In the genomic region with DNA sequence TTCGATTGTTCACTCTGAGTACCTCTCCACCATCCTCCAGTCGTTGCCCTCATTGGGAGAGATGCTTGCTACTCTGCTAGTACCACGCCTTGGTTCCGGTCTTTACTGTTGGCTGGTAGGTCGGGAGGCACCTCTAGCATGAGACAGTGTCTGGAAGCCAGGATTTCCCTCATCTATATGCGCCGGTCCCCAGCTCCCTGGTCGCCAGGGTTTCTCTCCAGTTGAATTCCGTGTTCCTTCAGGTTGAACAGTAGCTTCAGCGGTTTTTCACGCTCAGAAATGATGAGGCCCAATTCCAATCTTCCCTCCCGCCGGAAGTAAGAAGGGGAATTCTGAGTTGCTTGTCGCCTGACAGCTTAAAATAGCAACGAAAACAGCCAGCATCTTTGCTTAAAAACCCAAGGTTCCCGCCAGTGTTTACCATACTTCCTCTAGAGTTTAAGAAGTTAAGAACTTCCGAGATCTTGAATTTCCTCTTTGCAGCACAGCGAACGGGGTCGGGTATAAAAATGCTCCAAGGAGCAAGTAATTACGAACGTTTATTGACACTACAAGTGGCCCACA, we compare ENCODE assay signal across 8 cellular contexts. TPM values are rescaled to one million over a fixed set of nuclear protein-coding genes. Genes with fewer than 3 reads are reported as not detected.
A peak's percentile ranks its signal among the peaks of the same experiment; 100 is the strongest.
DNase-seq lines count a peak whose midpoint lies in the region; ATAC-seq and TF ChIP-seq lines count a peak whose summit lies in the region.

No MANE protein-coding gene starts in this region.

- peaks cover 0 to 1% of the 10 kb centered on the region in 2 donors for H3K4me1 ChIP-seq in lung (ENCODE audit: control insufficient read depth in 2 of 2, insufficient read depth in 2 of 2, low read length in 2 of 2)
- H3K4me1 ChIP-seq in thymus (ENCODE audit: control insufficient read depth, insufficient read depth, low read length), result peaks cover 3% of the 10 kb centered on the region

- no peak for TF ChIP-seq CTCF in lung (IDR thresholded peaks at IDR 0.05; ENCODE audit: control extremely low read depth, extremely low read depth)

- DNase-seq in OCI-M1 (lab: John Stamatoyannopoulos, UW) (peak; percentile 35), lung (ENCODE audit: low spot score) (peak; percentile 32), HK-2 (ENCODE audit: unreplicated experiment) (no peak)
- peak; percentile 55 for DNase-seq in activated naive CD8-positive, alpha-beta T cell treated with anti-CD3 and anti-CD28 coated beads, Interleukin-2, amount 50 U/mL, for 24 hours

- H3K9me3 ChIP-seq in lung (ENCODE audit: control insufficient read depth in 2 of 2, insufficient read depth in 1 of 2, low read length in 1 of 2) (peaks cover 0 to 1% of the 10 kb centered on the region in 2 donors), thymus (ENCODE audit: control insufficient read depth) (no peaks in the 10 kb centered on the region)

- H3K9me3 Mint-ChIP-seq in activated naive CD8-positive, alpha-beta T cell treated with anti-CD3 and anti-CD28 coated beads, Interleukin-2, amount 50 U/mL, for 24 hours, result no peaks in the 10 kb centered on the region

- ATAC-seq in GM18508 (IDR thresholded peaks at IDR 0.05; ENCODE audit: insufficient read depth, unreplicated experiment), result peak; percentile 15
- peak; percentile 26 for ATAC-seq in HG02759 (IDR thresholded peaks at IDR 0.05; ENCODE audit: unreplicated experiment)
- ATAC-seq in activated naive CD8-positive, alpha-beta T cell treated with anti-CD3 and anti-CD28 coated beads, Interleukin-2, amount 50 U/mL, for 24 hours, result peak; percentile 37
- no peak for ATAC-seq in lung (ENCODE audit: insufficient read depth, low FRiP score)
- no peak for ATAC-seq in SK-N-SH treated with all-trans-retinoic acid at 6 μM for 48 hours

- H3K27ac ChIP-seq in lung (ENCODE audit: low read depth in 1 of 2, low read length in 1 of 2) (peak overlapping the region in 1 of 2 donors; percentile 73), thymus (ENCODE audit: low read depth) (peak overlapping the region; percentile 85)

- H3K36me3 Mint-ChIP-seq in activated naive CD8-positive, alpha-beta T cell treated with anti-CD3 and anti-CD28 coated beads, Interleukin-2, amount 50 U/mL, for 24 hours (ENCODE audit: low read depth), result peaks cover 15% of the 10 kb centered on the region

- H3K4me3 ChIP-seq in lung (peak overlapping the region; percentile 35), thymus (ENCODE audit: low read length) (peak overlapping the region; percentile 84)

- WGBS in lung, 2 donors, result 3 to 4% methylated on average over 22 of the region's 22 CpGs
- WGBS in thymus, result 2% methylated on average over 22 of the region's 22 CpGs

- H3K36me3 ChIP-seq in lung (ENCODE audit: control insufficient read depth in 2 of 2, insufficient read depth in 2 of 2, low read length in 2 of 2), result no peaks in the 10 kb centered on the region
- no peaks in the 10 kb centered on the region for H3K36me3 ChIP-seq in thymus (ENCODE audit: control insufficient read depth, insufficient read depth)

- peak overlapping the region; percentile 99 for H3K4me3 Mint-ChIP-seq in activated naive CD8-positive, alpha-beta T cell treated with anti-CD3 and anti-CD28 coated beads, Interleukin-2, amount 50 U/mL, for 24 hours

- peak overlapping the region; percentile 100 for H3K27ac Mint-ChIP-seq in activated naive CD8-positive, alpha-beta T cell treated with anti-CD3 and anti-CD28 coated beads, Interleukin-2, amount 50 U/mL, for 24 hours

- H3K27me3 Mint-ChIP-seq in activated naive CD8-positive, alpha-beta T cell treated with anti-CD3 and anti-CD28 coated beads, Interleukin-2, amount 50 U/mL, for 24 hours, result no peaks in the 10 kb centered on the region

- H3K27me3 ChIP-seq in lung (ENCODE audit: control insufficient read depth, insufficient read depth) (no peaks in the 10 kb centered on the region), thymus (ENCODE audit: control insufficient read depth, insufficient read depth) (no peaks in the 10 kb centered on the region)

- peaks cover 30% of the 10 kb centered on the region for H3K4me1 Mint-ChIP-seq in activated naive CD8-positive, alpha-beta T cell treated with anti-CD3 and anti-CD28 coated beads, Interleukin-2, amount 50 U/mL, for 24 hours

TF ChIP-seq in SK-N-SH treated with all-trans-retinoic acid at 6 μM for 48 hours, 23 proteins besides CTCF, POLR2A, EP300 and RAD21:
- TF ChIP-seq, protein P1, sequence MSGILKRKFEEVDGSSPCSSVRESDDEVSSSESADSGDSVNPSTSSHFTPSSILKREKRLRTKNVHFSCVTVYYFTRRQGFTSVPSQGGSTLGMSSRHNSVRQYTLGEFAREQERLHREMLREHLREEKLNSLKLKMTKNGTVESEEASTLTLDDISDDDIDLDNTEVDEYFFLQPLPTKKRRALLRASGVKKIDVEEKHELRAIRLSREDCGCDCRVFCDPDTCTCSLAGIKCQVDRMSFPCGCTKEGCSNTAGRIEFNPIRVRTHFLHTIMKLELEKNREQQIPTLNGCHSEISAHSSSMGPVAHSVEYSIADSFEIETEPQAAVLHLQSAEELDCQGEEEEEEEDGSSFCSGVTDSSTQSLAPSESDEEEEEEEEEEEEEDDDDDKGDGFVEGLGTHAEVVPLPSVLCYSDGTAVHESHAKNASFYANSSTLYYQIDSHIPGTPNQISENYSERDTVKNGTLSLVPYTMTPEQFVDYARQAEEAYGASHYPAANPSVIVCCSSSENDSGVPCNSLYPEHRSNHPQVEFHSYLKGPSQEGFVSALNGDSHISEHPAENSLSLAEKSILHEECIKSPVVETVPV (CRISPR knock-in tag; IDR thresholded peaks at IDR 0.05), result no peak
- TF ChIP-seq RARB (CRISPR knock-in tag; IDR thresholded peaks at IDR 0.05) (no peak), PPARA (CRISPR knock-in tag; IDR thresholded peaks at IDR 0.05; ENCODE audit: borderline replicate concordance) (no peak), TCF4 (CRISPR knock-in tag; IDR thresholded peaks at IDR 0.05; ENCODE audit: borderline replicate concordance) (no peak), ZC3H10 (CRISPR knock-in tag; IDR thresholded peaks at IDR 0.05) (no peak), ARNTL (CRISPR knock-in tag; IDR thresholded peaks at IDR 0.05; ENCODE audit: borderline replicate concordance, low read depth) (no peak), ZFP3 (CRISPR knock-in tag; IDR thresholded peaks at IDR 0.05) (no peak), SNAI2 (CRISPR knock-in tag; IDR thresholded peaks at IDR 0.05) (no peak), ISL1 (CRISPR knock-in tag; IDR thresholded peaks at IDR 0.05) (no peak), ZNF70 (CRISPR knock-in tag; IDR thresholded peaks at IDR 0.05) (no peak), ZNF8 (CRISPR knock-in tag; IDR thresholded peaks at IDR 0.05) (no peak), ZNF565 (CRISPR knock-in tag; conservative IDR thresholded peaks at IDR 0.05; ENCODE audit: low read depth) (no peak), BACH2 (CRISPR knock-in tag; IDR thresholded peaks at IDR 0.05; ENCODE audit: borderline replicate concordance) (no peak), ESRRG (CRISPR knock-in tag; IDR thresholded peaks at IDR 0.05) (no peak), OSR1 (CRISPR knock-in tag; IDR thresholded peaks at IDR 0.05) (no peak), ZFP30 (CRISPR knock-in tag; IDR thresholded peaks at IDR 0.05) (no peak), GLIS3 (CRISPR knock-in tag; IDR thresholded peaks at IDR 0.05) (no peak), CSDC2 (CRISPR knock-in tag; IDR thresholded peaks at IDR 0.05) (no peak)
- TF ChIP-seq, protein P2, sequence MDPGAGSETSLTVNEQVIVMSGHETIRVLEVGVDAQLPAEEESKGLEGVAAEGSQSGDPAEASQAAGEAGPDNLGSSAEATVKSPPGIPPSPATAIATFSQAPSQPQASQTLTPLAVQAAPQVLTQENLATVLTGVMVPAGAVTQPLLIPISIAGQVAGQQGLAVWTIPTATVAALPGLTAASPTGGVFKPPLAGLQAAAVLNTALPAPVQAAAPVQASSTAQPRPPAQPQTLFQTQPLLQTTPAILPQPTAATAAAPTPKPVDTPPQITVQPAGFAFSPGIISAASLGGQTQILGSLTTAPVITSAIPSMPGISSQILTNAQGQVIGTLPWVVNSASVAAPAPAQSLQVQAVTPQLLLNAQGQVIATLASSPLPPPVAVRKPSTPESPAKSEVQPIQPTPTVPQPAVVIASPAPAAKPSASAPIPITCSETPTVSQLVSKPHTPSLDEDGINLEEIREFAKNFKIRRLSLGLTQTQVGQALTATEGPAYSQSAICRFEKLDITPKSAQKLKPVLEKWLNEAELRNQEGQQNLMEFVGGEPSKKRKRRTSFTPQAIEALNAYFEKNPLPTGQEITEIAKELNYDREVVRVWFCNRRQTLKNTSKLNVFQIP (CRISPR knock-in tag; IDR thresholded peaks at IDR 0.05; ENCODE audit: borderline replicate concordance, low read depth), result no peak
- TF ChIP-seq, protein P3, sequence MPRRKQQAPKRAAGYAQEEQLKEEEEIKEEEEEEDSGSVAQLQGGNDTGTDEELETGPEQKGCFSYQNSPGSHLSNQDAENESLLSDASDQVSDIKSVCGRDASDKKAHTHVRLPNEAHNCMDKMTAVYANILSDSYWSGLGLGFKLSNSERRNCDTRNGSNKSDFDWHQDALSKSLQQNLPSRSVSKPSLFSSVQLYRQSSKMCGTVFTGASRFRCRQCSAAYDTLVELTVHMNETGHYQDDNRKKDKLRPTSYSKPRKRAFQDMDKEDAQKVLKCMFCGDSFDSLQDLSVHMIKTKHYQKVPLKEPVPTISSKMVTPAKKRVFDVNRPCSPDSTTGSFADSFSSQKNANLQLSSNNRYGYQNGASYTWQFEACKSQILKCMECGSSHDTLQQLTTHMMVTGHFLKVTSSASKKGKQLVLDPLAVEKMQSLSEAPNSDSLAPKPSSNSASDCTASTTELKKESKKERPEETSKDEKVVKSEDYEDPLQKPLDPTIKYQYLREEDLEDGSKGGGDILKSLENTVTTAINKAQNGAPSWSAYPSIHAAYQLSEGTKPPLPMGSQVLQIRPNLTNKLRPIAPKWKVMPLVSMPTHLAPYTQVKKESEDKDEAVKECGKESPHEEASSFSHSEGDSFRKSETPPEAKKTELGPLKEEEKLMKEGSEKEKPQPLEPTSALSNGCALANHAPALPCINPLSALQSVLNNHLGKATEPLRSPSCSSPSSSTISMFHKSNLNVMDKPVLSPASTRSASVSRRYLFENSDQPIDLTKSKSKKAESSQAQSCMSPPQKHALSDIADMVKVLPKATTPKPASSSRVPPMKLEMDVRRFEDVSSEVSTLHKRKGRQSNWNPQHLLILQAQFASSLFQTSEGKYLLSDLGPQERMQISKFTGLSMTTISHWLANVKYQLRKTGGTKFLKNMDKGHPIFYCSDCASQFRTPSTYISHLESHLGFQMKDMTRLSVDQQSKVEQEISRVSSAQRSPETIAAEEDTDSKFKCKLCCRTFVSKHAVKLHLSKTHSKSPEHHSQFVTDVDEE (CRISPR knock-in tag; IDR thresholded peaks at IDR 0.05), result no peak
TF ChIP-seq in SK-N-SH treated with all-trans-retinoic acid at 6 μM for 48 hours: peak in this region for 0.

RNA-seq across cellular contexts. Expression of a gene that starts 1.3 kb away (rescaled TPM):
- 10 to 100 TPM; 19.1 to 22.1 TPM for total RNA-seq in lung
- polyA plus RNA-seq in lung (1 to 10 TPM; 4.2 to 9.2 TPM), thymus (9.2 TPM)

Comparison
In these comparisons a context has a peak if more than half of its experiments do, and no peak if none do; other contexts are left out.
1. ATAC-seq: peak in GM18508 (single experiment), HG02759 (single experiment) and activated naive CD8-positive, alpha-beta T cell treated with anti-CD3 and anti-CD28 coated beads, Interleukin-2, amount 50 U/mL, for 24 hours (single experiment); none in lung (single experiment) and SK-N-SH treated with all-trans-retinoic acid at 6 μM for 48 hours (single experiment).